16 cellular contexts compared by ENCODE assay signal in genomic region chr12:89517648-89518047, GRCh38. TPM values are rescaled to one million over a fixed set of nuclear protein-coding genes. Genes with fewer than 3 reads are reported as not detected.
DNase-seq lines count a peak whose midpoint lies in the region; ATAC-seq, FAIRE-seq and TF ChIP-seq lines count a peak whose summit lies in the region.
"Had no signal": no experiment of that assay in that cellular context is flagged by ENCODE, and none has a peak within 500 bp of the region (broad histone marks: within the 10 kb centered on the region; RNA-seq: fewer than 3 reads in every experiment).

No MANE protein-coding gene starts in this region.

- H3K4me3 Mint-ChIP-seq in Calu3 (ENCODE audit: low read depth, unreplicated experiment), result no peak overlapping the region
- H3K4me3 Mint-ChIP-seq: CD14-positive monocyte; CD8-positive, alpha-beta T cell; GM23338; H9; IgD-negative memory B cell had no signal

- intact Hi-C loops in Calu3 (cut with micrococcal nuclease; ENCODE audit: unreplicated experiment), result no loop called here
- intact Hi-C loops in K562 (cut with micrococcal nuclease), result no loop called here

- H3K9me3 ChIP-seq in K562 (replicated peaks; ENCODE audit: control insufficient read depth, insufficient read depth, low read depth, low read length), result no peaks in the 10 kb centered on the region
- H3K9me3 ChIP-seq: BE2C had no signal

- FAIRE-seq in K562 (lab: Jason Lieb, UNC), result no peak
- FAIRE-seq: GM18507 had no signal

- no peaks in the 10 kb centered on the region for H3K9me1 ChIP-seq in K562 (ENCODE audit: control insufficient read depth, insufficient read depth, low read length)

- TF ChIP-seq CTCF in Calu3 (IDR thresholded peaks at IDR 0.05; ENCODE audit: unreplicated experiment) (no peak), K562 (IDR thresholded peaks at IDR 0.05 in 2 of 3, conservative IDR thresholded peaks at IDR 0.05 in 1 of 3; ENCODE audit: insufficient read depth in 2 of 3, low read depth in 1 of 3, low read length in 3 of 3) (no peak)

- no peaks in the 10 kb centered on the region; a peak in 1 of 5 replicates for H3K4me1 ChIP-seq in K562 (replicated peaks in 1 of 2; ENCODE audit: control insufficient read depth in 2 of 2, insufficient read depth in 2 of 2, low read length in 2 of 2)
- H3K4me1 ChIP-seq: BE2C had no signal

- H3K27me3 ChIP-seq in K562 (ENCODE audit: control insufficient read depth in 2 of 2, insufficient read depth in 2 of 2, low read length in 2 of 2), result no peaks in the 10 kb centered on the region
- H3K27me3 ChIP-seq: BE2C had no signal

- H3K27ac ChIP-seq in K562 (ENCODE audit: extremely low read depth, low read depth, low read length), result no peak overlapping the region

- no peak overlapping the region for H2AFZ ChIP-seq in K562 (ENCODE audit: low read depth, low read length)
- H2AFZ ChIP-seq: GM23338 had no signal

- H3K79me2 ChIP-seq in K562 (ENCODE audit: control insufficient read depth, insufficient read depth, low read length), result peaks cover 18% of the 10 kb centered on the region; the same call in 2 of the 3 replicates

- DNase-seq in NCI-H510A treated with DMSO at 0.1 percent for 48 hours (lab: John Stamatoyannopoulos, UW), result peak; percentile 17
- no peak for DNase-seq in NCI-H510A (lab: John Stamatoyannopoulos, UW)
- DNase-seq in Calu3, result no peak
- peak; percentile 31 for DNase-seq in OCI-M1 (lab: John Stamatoyannopoulos, UW)
- no peak for DNase-seq in K562 (ENCODE audit: extremely low read depth in 1 of 4, low spot score in 3 of 4)
- DNase-seq in C1 segment of cervical spinal cord (lab: John Stamatoyannopoulos, UW), result no peak
- DNase-seq: BE2C; CD8-positive, alpha-beta T cell; COR-L47; H9 had no signal

- no peak for TF ChIP-seq POLR2A in K562 (conservative IDR thresholded peaks at IDR 0.05)

- POLR2A ChIA-PET in K562 (lab: Yijun Ruan, JAX), result interaction anchor here (0.6 kb wide), 1 partner anchor 24 kb away, joined by 5 read pairs; no protein-coding TSS in a partner anchor

- ATAC-seq in K562 (no peak; the same call in 2 of the 3 replicates), GM21717 (IDR thresholded peaks at IDR 0.05; ENCODE audit: unreplicated experiment) (no peak), HG03108 (IDR thresholded peaks at IDR 0.05; ENCODE audit: unreplicated experiment) (no peak)
- ATAC-seq: CD8-positive, alpha-beta T cell; GM23338 had no signal

- no peak for TF ChIP-seq EP300 in K562 (IDR thresholded peaks at IDR 0.05; ENCODE audit: low read length)

- BruUV-seq in Calu3 (replicated peaks; lab: Mats Ljungman, UMichigan), result no TSS peak
- BruUV-seq in K562 (replicated peaks; lab: Mats Ljungman, UMichigan), result no TSS peak

- no peaks in the 10 kb centered on the region; the same call in 1 of the 2 replicates for H4K20me1 ChIP-seq in K562 (replicated peaks; ENCODE audit: control insufficient read depth, insufficient read depth, low read length)

- WGBS in K562 (ENCODE audit: insufficient coverage, low coverage, missing lambda C conversion rate), result 16% methylated on average over 3 of the region's 3 CpGs

- no peak for TF ChIP-seq RAD21 in K562 (CRISPR knock-in tag; conservative IDR thresholded peaks at IDR 0.05 in 1 of 2, IDR thresholded peaks at IDR 0.05 in 1 of 2)

- CTCF ChIA-PET in Calu3 (lab: Charles Lee), result interaction anchor here (0.6 to 1.0 kb wide), 2 partner anchors 10 to 11 kb away, joined by 3 to 5 read pairs; no protein-coding TSS in a partner anchor
- CTCF ChIA-PET in K562 (lab: Yijun Ruan, JAX; ENCODE audit: low intra/inter-chr PET ratio), result no interaction called here

- no peak overlapping the region for H3K9ac ChIP-seq in K562 (ENCODE audit: insufficient read depth in 1 of 2, low read depth in 2 of 2, low read length in 2 of 2)

- no peaks in the 10 kb centered on the region for H3K27me3 Mint-ChIP-seq in Calu3 (ENCODE audit: unreplicated experiment)
- H3K27me3 Mint-ChIP-seq: IgD-negative memory B cell had no signal

- peak overlapping the region; percentile 65 for H3K27ac Mint-ChIP-seq in Calu3 (ENCODE audit: unreplicated experiment)
- H3K27ac Mint-ChIP-seq: CD14-positive monocyte; CD8-positive, alpha-beta T cell; GM23338; H9; IgD-negative memory B cell had no signal

- H3K9me3 Mint-ChIP-seq in Calu3 (ENCODE audit: low read depth, unreplicated experiment), result no peaks in the 10 kb centered on the region
- H3K9me3 Mint-ChIP-seq: CD14-positive monocyte; CD8-positive, alpha-beta T cell; GM23338; H9; IgD-negative memory B cell had no signal

- peaks cover 37% of the 10 kb centered on the region for H3K36me3 Mint-ChIP-seq in Calu3 (ENCODE audit: insufficient read depth, unreplicated experiment)

- peaks cover 12% of the 10 kb centered on the region for H3K4me1 Mint-ChIP-seq in Calu3 (ENCODE audit: low read depth, unreplicated experiment)

- in situ Hi-C loops in K562 (cut with MboI), result no loop called here

- no peak overlapping the region for H3K4me2 ChIP-seq in K562 (ENCODE audit: insufficient read depth, low read length)
- H3K4me2 ChIP-seq: GM23338 had no signal

- peaks cover 5% of the 10 kb centered on the region; the same call in 1 of the 3 replicates for H3K36me3 ChIP-seq in K562 (ENCODE audit: control insufficient read depth, insufficient read depth, low read length)
- H3K36me3 ChIP-seq: BE2C had no signal

- no peak overlapping the region for H3K4me3 ChIP-seq in K562
- H3K4me3 ChIP-seq: GM23338 had no signal

TF ChIP-seq in K562, 482 proteins besides CTCF, POLR2A, EP300 and RAD21:
- TF ChIP-seq ETV6 (IDR thresholded peaks at IDR 0.05; ENCODE audit: borderline replicate concordance in 1 of 2, low read depth in 2 of 2, low read length in 1 of 2) (no peak), ETV6 (CRISPR knock-in tag; IDR thresholded peaks at IDR 0.05; ENCODE audit: borderline replicate concordance) (no peak), CBFA2T3 (IDR thresholded peaks at IDR 0.05) (peak; percentile 20; the same call in 1 of the 2 replicates)

RNA-seq across cellular contexts. Expression of gene GALNT4, which starts 6.9 kb away (rescaled TPM):
- total RNA-seq in Calu3 (2022) (67.0 and 70.9 TPM in 2 replicates), K562 (2014; rRNA removed) (3.0 and 3.4 TPM in 2 replicates), K562 (2014; rRNA removed; fragmentation: Illumina TruSeq; extraction: Trizol) (4.6 and 5.9 TPM in 2 replicates), K562 (2015; rRNA removed; fragmentation: Illumina TruSeq; extraction: Trizol) (3.4 and 3.8 TPM in 2 replicates), K562 (2021) (3.4 and 3.5 TPM in 2 replicates)
- total RNA-seq in K562 (2011; cell fraction: chromatin; rRNA removed; ENCODE audit: low replicate concordance), result 4.4 and 11.7 TPM in 2 replicates
- total RNA-seq in K562 (2011; cell fraction: nucleolus; rRNA removed), result 3.8 TPM in 2 replicates
- 6.3 and 6.6 TPM in 2 replicates for total RNA-seq in K562 (2011; cell fraction: nucleoplasm; rRNA removed)
- polyA plus RNA-seq in K562 (2011; rRNA removed) (1.6 and 1.9 TPM in 2 replicates), K562 (2014; fragmentation: Illumina TruSeq; extraction: Trizol) (2.3 and 2.5 TPM in 2 replicates), K562 (2014; fragmentation: Nextera tagmentation; extraction: Ambion mirVana) (1 to 10 TPM; 1.2 to 1.3 TPM), K562 (2014; rRNA removed) (1.7 and 3.6 TPM in 2 replicates)
- 0.30 and 1.2 TPM in 2 replicates for polyA plus RNA-seq in K562 (2011; cell fraction: cytosol; rRNA removed)
- 0.77 and 1.1 TPM in 2 replicates for polyA plus RNA-seq in K562 (2011; cell fraction: nucleus; rRNA removed)
- 2.8 and 2.9 TPM in 2 replicates for polyA plus RNA-seq in K562 (2012)
- polyA minus RNA-seq in K562 (2011; rRNA and poly(A)+ RNA removed), result 3.7 and 4.5 TPM in 2 replicates
- 0.27 and 0.86 TPM in 2 replicates for polyA minus RNA-seq in K562 (2011; cell fraction: cytosol; rRNA and poly(A)+ RNA removed)
- 2.3 and 4.7 TPM in 2 replicates for polyA minus RNA-seq in K562 (2011; cell fraction: nucleus; rRNA and poly(A)+ RNA removed)

RNA-seq across cellular contexts. Expression of gene POC1B, which starts 8.2 kb away (rescaled TPM):
- total RNA-seq in Calu3 (2022) (36.2 and 40.3 TPM in 2 replicates), K562 (2014; rRNA removed) (8.1 and 9.7 TPM in 2 replicates), K562 (2014; rRNA removed; fragmentation: Illumina TruSeq; extraction: Trizol) (15.2 and 16.4 TPM in 2 replicates), K562 (2015; rRNA removed; fragmentation: Illumina TruSeq; extraction: Trizol) (11.2 and 13.5 TPM in 2 replicates), K562 (2021) (10.4 and 10.8 TPM in 2 replicates)
- 15.1 and 44.2 TPM in 2 replicates for total RNA-seq in K562 (2011; cell fraction: chromatin; rRNA removed; ENCODE audit: low replicate concordance)
- total RNA-seq in K562 (2011; cell fraction: nucleolus; rRNA removed), result 8.5 and 10.4 TPM in 2 replicates
- 18.7 and 19.4 TPM in 2 replicates for total RNA-seq in K562 (2011; cell fraction: nucleoplasm; rRNA removed)
- polyA plus RNA-seq in K562 (2011; rRNA removed) (14.3 and 16.1 TPM in 2 replicates), K562 (2014; fragmentation: Illumina TruSeq; extraction: Trizol) (11.8 and 15.3 TPM in 2 replicates), K562 (2014; fragmentation: Nextera tagmentation; extraction: Ambion mirVana) (1 to 10 TPM; 4.5 to 7.8 TPM), K562 (2014; rRNA removed) (8.0 and 11.2 TPM in 2 replicates)
- polyA plus RNA-seq in K562 (2011; cell fraction: cytosol; rRNA removed), result 6.5 and 10.5 TPM in 2 replicates
- polyA plus RNA-seq in K562 (2011; cell fraction: nucleus; rRNA removed), result 6.8 and 7.4 TPM in 2 replicates
- polyA plus RNA-seq in K562 (2012), result 10.1 and 18.5 TPM in 2 replicates
- 30.7 and 37.5 TPM in 2 replicates for polyA minus RNA-seq in K562 (2011; rRNA and poly(A)+ RNA removed)
- polyA minus RNA-seq in K562 (2011; cell fraction: cytosol; rRNA and poly(A)+ RNA removed), result 8.6 and 10.8 TPM in 2 replicates
- polyA minus RNA-seq in K562 (2011; cell fraction: nucleus; rRNA and poly(A)+ RNA removed), result 15.1 and 21.1 TPM in 2 replicates

Comparison
In these comparisons a context has a peak if more than half of its experiments do, and no peak if none do; other contexts are left out.
1. DNase-seq: peak in NCI-H510A treated with DMSO at 0.1 percent for 48 hours (single experiment) and OCI-M1 (single experiment); none in NCI-H510A (single experiment), Calu3 (single experiment), K562 (0 of 4) and C1 segment of cervical spinal cord (0 of 14).